10 cellular contexts compared by ENCODE assay signal in the genomic region with DNA sequence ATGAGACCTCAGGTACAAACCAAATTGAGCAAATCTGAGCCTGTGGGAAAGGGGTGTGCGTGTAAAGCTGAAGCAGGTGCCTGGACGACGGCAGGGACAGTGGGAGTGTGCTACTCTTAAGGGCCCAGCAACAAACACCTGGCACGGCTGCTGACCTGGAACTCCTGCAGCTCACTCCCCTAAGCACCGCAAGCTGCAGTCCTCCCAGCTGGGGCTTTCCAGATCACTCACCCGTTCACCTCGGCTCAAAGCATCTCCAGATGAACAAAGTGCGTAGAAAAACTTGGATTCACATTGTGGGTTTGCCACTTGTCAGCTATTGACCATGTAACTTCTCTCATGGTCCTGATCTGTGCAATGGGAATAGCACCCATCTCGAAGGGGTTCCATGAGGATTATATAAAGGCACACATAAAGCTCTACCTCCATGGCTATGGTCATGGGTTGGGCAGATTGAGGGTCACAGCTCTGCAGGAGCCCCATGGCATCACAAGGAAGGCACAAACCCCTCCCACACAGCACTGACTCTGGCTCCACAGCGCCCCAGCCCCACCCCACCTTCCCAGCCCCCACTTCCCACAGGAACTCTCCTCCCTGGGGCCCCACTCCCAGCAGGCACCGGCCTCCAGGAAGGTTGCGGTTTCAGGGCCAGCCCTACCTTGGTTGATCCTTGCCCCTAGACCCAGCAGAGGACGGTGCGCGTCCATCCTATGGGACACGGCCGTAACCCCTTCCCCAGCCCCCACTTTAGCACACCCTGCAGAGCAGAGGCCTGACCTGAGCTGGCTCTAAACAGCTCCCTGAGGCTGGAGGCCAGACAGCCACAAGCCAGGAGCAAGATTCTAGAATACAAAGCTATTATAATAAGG. TPM values are rescaled to one million over a fixed set of nuclear protein-coding genes. Genes with fewer than 3 reads are reported as not detected.
DNase-seq lines count a peak whose midpoint lies in the region; ATAC-seq and TF ChIP-seq lines count a peak whose summit lies in the region.
"Had no signal": no experiment of that assay in that cellular context is flagged by ENCODE, and none has a peak within 500 bp of the region (broad histone marks: within the 10 kb centered on the region; RNA-seq: fewer than 3 reads in every experiment).

No MANE protein-coding gene starts in this region.

- H3K9me3 ChIP-seq in SU-DHL-6 (ENCODE audit: insufficient read depth, low read length) (no peaks in the 10 kb centered on the region), right atrium auricular region (no peaks in the 10 kb centered on the region)

- H3K36me3 ChIP-seq in SU-DHL-6 (ENCODE audit: low read length) (no peaks in the 10 kb centered on the region), right atrium auricular region (peaks cover 4% of the 10 kb centered on the region), mesendoderm (ENCODE audit: control insufficient read depth, insufficient read depth, low read length) (no peaks in the 10 kb centered on the region)

- no peak overlapping the region for H3K18ac ChIP-seq in mesendoderm (ENCODE audit: low read length)

- H3K23ac ChIP-seq in mesendoderm (ENCODE audit: low read length) = no peak overlapping the region

- no peak for ATAC-seq in stimulated activated naive CD8-positive, alpha-beta T cell treated with anti-CD3 and anti-CD28 coated beads, Interleukin-15, Interleukin-2, amounts not matched to agents 100 U/mL and 50 U/mL, for 24 hours
- ATAC-seq in HG02798 (IDR thresholded peaks at IDR 0.05; ENCODE audit: poor library complexity, unreplicated experiment) = peak; percentile 90
- no peak for ATAC-seq in left cardiac atrium

- H3K36me3 Mint-ChIP-seq in stimulated activated naive CD8-positive, alpha-beta T cell treated with anti-CD3 and anti-CD28 coated beads, Interleukin-15, Interleukin-2, amounts not matched to agents 100 ng/mL and 50 ng/mL, for 24 hours (ENCODE audit: low read depth) = peaks cover 2% of the 10 kb centered on the region

- H3K4me3 Mint-ChIP-seq in stimulated activated naive CD8-positive, alpha-beta T cell treated with anti-CD3 and anti-CD28 coated beads, Interleukin-15, Interleukin-2, amounts not matched to agents 100 ng/mL and 50 ng/mL, for 24 hours = no peak overlapping the region

- no peak overlapping the region for H3K56ac ChIP-seq in mesendoderm (ENCODE audit: low read length)

- peaks cover 18% of the 10 kb centered on the region; the same call in 1 of the 2 replicates for H3F3A ChIP-seq in SU-DHL-6 (ENCODE audit: insufficient read depth)

- H3K79me1 ChIP-seq in mesendoderm (ENCODE audit: low read length) = peaks cover 47% of the 10 kb centered on the region

- H2BK5ac ChIP-seq in mesendoderm (ENCODE audit: low read length) = no peak overlapping the region

- H2AFZ ChIP-seq in SU-DHL-6 (ENCODE audit: low read depth, low read length, severe bottlenecking) = no peak overlapping the region

- H3K4me1 Mint-ChIP-seq in stimulated activated naive CD8-positive, alpha-beta T cell treated with anti-CD3 and anti-CD28 coated beads, Interleukin-15, Interleukin-2, amounts not matched to agents 100 ng/mL and 50 ng/mL, for 24 hours (ENCODE audit: low read depth) = peaks cover 45% of the 10 kb centered on the region

- H3K27me3 ChIP-seq in SU-DHL-6 (ENCODE audit: low read length) (no peaks in the 10 kb centered on the region), right atrium auricular region (no peaks in the 10 kb centered on the region), mesendoderm (ENCODE audit: insufficient read depth, low read length, poor library complexity) (no peaks in the 10 kb centered on the region)

- H3K9me3 Mint-ChIP-seq in stimulated activated naive CD8-positive, alpha-beta T cell treated with anti-CD3 and anti-CD28 coated beads, Interleukin-15, Interleukin-2, amounts not matched to agents 100 ng/mL and 50 ng/mL, for 24 hours = no peaks in the 10 kb centered on the region

- no peak overlapping the region for H2AK5ac ChIP-seq in mesendoderm (ENCODE audit: low read length)

- peak overlapping the region; percentile 3; the same call in 1 of the 2 replicates for H3K9ac ChIP-seq in SU-DHL-6 (ENCODE audit: low read length)
- no peak overlapping the region for H3K9ac ChIP-seq in mesendoderm (ENCODE audit: low read length)

- H3K4me1 ChIP-seq in right atrium auricular region (peaks cover 0 to 47% of the 10 kb centered on the region in 2 donors), mesendoderm (ENCODE audit: control insufficient read depth, low read depth, low read length) (peaks cover 35% of the 10 kb centered on the region)

- peak overlapping the region; percentile 48 for H3K4me2 ChIP-seq in SU-DHL-6 (ENCODE audit: low read depth, low read length, poor library complexity, severe bottlenecking)
- no peak overlapping the region for H3K4me2 ChIP-seq in mesendoderm (ENCODE audit: low read length)

- no peak overlapping the region for H3K4me3 ChIP-seq in SU-DHL-6 (ENCODE audit: insufficient read depth, low read length, poor library complexity, severe bottlenecking)
- no peak overlapping the region for H3K4me3 ChIP-seq in right atrium auricular region
- no peak overlapping the region for H3K4me3 ChIP-seq in mesendoderm (ENCODE audit: low read length)
- H3K4me3 ChIP-seq: skin epidermis had no signal

- peaks cover 28% of the 10 kb centered on the region; the same call in 1 of the 2 replicates for H3K79me2 ChIP-seq in SU-DHL-6 (ENCODE audit: insufficient read depth, low read length)
- H3K79me2 ChIP-seq in mesendoderm (ENCODE audit: control insufficient read depth, insufficient read depth, low read length) = peaks cover 48% of the 10 kb centered on the region

- no peaks in the 10 kb centered on the region for H3K9me2 ChIP-seq in SU-DHL-6 (replicated peaks; ENCODE audit: insufficient read depth, low read length)

- H3K4ac ChIP-seq in mesendoderm (ENCODE audit: low read depth, low read length) = no peak overlapping the region

- DNase-seq in stimulated activated naive CD8-positive, alpha-beta T cell treated with anti-CD3 and anti-CD28 coated beads, Interleukin-15, Interleukin-2, amounts not matched to agents 100 U/mL and 50 U/mL, for 24 hours = no peak
- no peak for DNase-seq in SW480 (ENCODE audit: low spot score)
- no peak for DNase-seq in right atrium auricular region (ENCODE audit: low spot score)
- no peak for DNase-seq in left cardiac atrium
- DNase-seq in mesendoderm = no peak
- DNase-seq: COR-L47 had no signal

- H2BK120ac ChIP-seq in mesendoderm (ENCODE audit: low read depth, low read length) = no peak overlapping the region

- no peak overlapping the region for H4K8ac ChIP-seq in mesendoderm (ENCODE audit: low read depth, low read length)

- H3K27ac Mint-ChIP-seq in stimulated activated naive CD8-positive, alpha-beta T cell treated with anti-CD3 and anti-CD28 coated beads, Interleukin-15, Interleukin-2, amounts not matched to agents 100 ng/mL and 50 ng/mL, for 24 hours = peak overlapping the region; percentile 76

- no peaks in the 10 kb centered on the region for H4K20me1 ChIP-seq in SU-DHL-6 (ENCODE audit: low read depth, low read length)

- H2BK15ac ChIP-seq in mesendoderm (replicated peaks; ENCODE audit: low read depth) = no peak overlapping the region

- peak overlapping the region; percentile 76 for H3K27ac ChIP-seq in SU-DHL-6 (ENCODE audit: low read depth, low read length)
- H3K27ac ChIP-seq in right atrium auricular region = no peak overlapping the region
- no peak overlapping the region for H3K27ac ChIP-seq in mesendoderm (ENCODE audit: low read depth, low read length)
- H3K27ac ChIP-seq: skin epidermis had no signal

- no peaks in the 10 kb centered on the region for H3K27me3 Mint-ChIP-seq in stimulated activated naive CD8-positive, alpha-beta T cell treated with anti-CD3 and anti-CD28 coated beads, Interleukin-15, Interleukin-2, amounts not matched to agents 100 ng/mL and 50 ng/mL, for 24 hours

- intact Hi-C loops in left cardiac atrium (cut with DNase I) = loop anchor here in 1 of 2 donors (1.0 kb wide), 1 partner anchor 20 kb away; no protein-coding TSS in a partner anchor

- no peak overlapping the region for H4K5ac ChIP-seq in mesendoderm (ENCODE audit: low read length)

- WGBS in mesendoderm (ENCODE audit: extremely low coverage, insufficient coverage, low lambda C conversion rate) = no CpG with 5 or more reads among the region's 17 CpGs

- TF ChIP-seq CTCF in SU-DHL-6 (IDR thresholded peaks at IDR 0.05; ENCODE audit: insufficient read depth, low read length, poor library complexity, severe bottlenecking) (no peak), right atrium auricular region (IDR thresholded peaks at IDR 0.05) (no peak)

RNA-seq across cellular contexts. Expression of a gene that starts 21.9 kb away (rescaled TPM):
- 10 to 100 TPM; 13.5 to 16.9 TPM for total RNA-seq in right atrium auricular region
- total RNA-seq in left cardiac atrium = 10 to 100 TPM; 21.1 to 23.5 TPM
- 23.5 TPM for polyA plus RNA-seq in mesendoderm (2013, experiment 1 of 2)
- 23.1 TPM for polyA plus RNA-seq in mesendoderm (2013, experiment 2 of 2)

RNA-seq across cellular contexts. Expression of a gene that starts 37.4 kb away (rescaled TPM):
- total RNA-seq in right atrium auricular region (10 to 100 TPM in 1 of 2 donors, 1 to 10 TPM in 1; 9.5 to 10.2 TPM), left cardiac atrium (10 to 100 TPM in 1 of 2 donors, 1 to 10 TPM in 1; 9.5 to 11.4 TPM)
- 1.4 TPM for polyA plus RNA-seq in mesendoderm (2013, experiment 1 of 2)
- 1.4 TPM for polyA plus RNA-seq in mesendoderm (2013, experiment 2 of 2)
